27 cellular contexts compared by ENCODE assay signal in genomic region chr11:55732936-55733335, GRCh38. TPM values are rescaled to one million over a fixed set of nuclear protein-coding genes. Genes with fewer than 3 reads are reported as not detected.
DNase-seq lines count a peak whose midpoint lies in the region; ATAC-seq, FAIRE-seq and TF ChIP-seq lines count a peak whose summit lies in the region.
"Had no signal": no experiment of that assay in that cellular context is flagged by ENCODE, and none has a peak within 500 bp of the region (broad histone marks: within the 10 kb centered on the region; RNA-seq: fewer than 3 reads in every experiment).

No MANE protein-coding gene starts in this region.

- no peaks in the 10 kb centered on the region for H3K27me3 ChIP-seq in GM12878 (replicated peaks in 1 of 2; ENCODE audit: control insufficient read depth in 2 of 2, insufficient read depth in 2 of 2, low read length in 1 of 2)
- H3K27me3 ChIP-seq: MG63 had no signal

- H4K20me1 ChIP-seq in GM12878 (ENCODE audit: control insufficient read depth, insufficient read depth) = no peaks in the 10 kb centered on the region

- RAD21 ChIA-PET in GM12878 (lab: Charles Lee; ENCODE audit: unreplicated experiment) = no interaction called here

- TF ChIP-seq POLR2A in GM12878 (IDR thresholded peaks at IDR 0.05; ENCODE audit: low read depth, low read length) = no peak

- SMC1A ChIA-PET in GM12878 (lab: Charles Lee; ENCODE audit: uncharacterized antibody, unreplicated experiment) = interaction anchor here (0.8 kb wide), 1 partner anchor 11 kb away, joined by 3 read pairs; no protein-coding TSS in a partner anchor

- TF ChIP-seq RAD21 in GM12878 (IDR thresholded peaks at IDR 0.05; ENCODE audit: insufficient read depth, low read depth, low read length) = no peak

- no peak for FAIRE-seq in GM12878 (lab: Jason Lieb, UNC)

- no peak overlapping the region for H3K27ac ChIP-seq in GM12878 (ENCODE audit: control insufficient read depth, insufficient read depth)
- H3K27ac ChIP-seq: GM23248, HL-60 had no signal

- no peaks in the 10 kb centered on the region for H3K36me3 Mint-ChIP-seq in activated CD8-positive, alpha-beta T cell treated with anti-CD3 and anti-CD28 coated beads, Interleukin-2, amount 10 ng/mL, durations not matched to agents 7 days and 5 days (ENCODE audit: low read depth)

- in situ Hi-C loops in GM12878 (cut with MboI) = loop anchor here (10.0 kb wide), 1 partner anchor 58 kb away; no protein-coding TSS in a partner anchor

- H3K79me2 ChIP-seq in GM12878 (ENCODE audit: control insufficient read depth, insufficient read depth, low read length) = no peaks in the 10 kb centered on the region

- no peaks in the 10 kb centered on the region for H3K9me3 ChIP-seq in GM12878 (replicated peaks; ENCODE audit: control insufficient read depth, insufficient read depth, low read length)
- H3K9me3 ChIP-seq: MG63, SK-N-SH had no signal

- no peak overlapping the region for H3K9ac ChIP-seq in GM12878 (ENCODE audit: control insufficient read depth, insufficient read depth, low read length)
- H3K9ac ChIP-seq: GM23248, SK-N-SH had no signal

- WGBS in GM12878 (ENCODE audit: insufficient coverage, insufficient replicate concordance, low lambda C conversion rate, missing lambda C conversion rate) = 14% methylated on average over 3 of the region's 3 CpGs

- H3K4me3 ChIP-seq in GM12878 = no peak overlapping the region
- H3K4me3 ChIP-seq: GM23248, HAP-1, MG63 had no signal

- no peaks in the 10 kb centered on the region for H3K4me1 Mint-ChIP-seq in activated CD8-positive, alpha-beta T cell treated with anti-CD3 and anti-CD28 coated beads, Interleukin-2, amount 10 ng/mL, durations not matched to agents 7 days and 5 days (ENCODE audit: low read depth)

- TF ChIP-seq EP300 in GM12878 (IDR thresholded peaks at IDR 0.05; ENCODE audit: borderline replicate concordance in 1 of 2, control insufficient read depth in 1 of 2, low read depth in 2 of 2, low read length in 2 of 2) = no peak

- no TSS peak for BruUV-seq in GM12878 (replicated peaks; lab: Mats Ljungman, UMichigan)

- no peak for DNase-seq in GM12878 (ENCODE audit: low read depth, low spot score)
- DNase-seq in activated CD8-positive, alpha-beta T cell treated with anti-CD3 and anti-CD28 coated beads, Interleukin-2, amount 10 ng/mL, durations not matched to agents 7 days and 5 days = no peak
- DNase-seq: ACHN, C1 segment of cervical spinal cord, DMS79, GM23248, IMR-90, Karpas-422, MG63, NCI-H1105, NCI-H2081 treated with DMSO at 0.1 percent for 48 hours, NCI-H510A treated with DMSO at 0.1 percent for 48 hours, NCI-H774, PC-3, RPMI8226, SHP77 treated with DMSO at 0.1 percent for 48 hours, SK-N-SH, T1000 had no signal

- ATAC-seq in GM18867 (IDR thresholded peaks at IDR 0.05; ENCODE audit: unreplicated experiment) (peak; percentile 78), HG02610 (IDR thresholded peaks at IDR 0.05; ENCODE audit: unreplicated experiment) (peak; percentile 65), HG03432 (IDR thresholded peaks at IDR 0.05; ENCODE audit: unreplicated experiment) (peak; percentile 76), GM12878 (peak; percentile 78), HG03097 (IDR thresholded peaks at IDR 0.05; ENCODE audit: low FRiP score, unreplicated experiment) (no peak), GM18909 (IDR thresholded peaks at IDR 0.05; ENCODE audit: poor library complexity, unreplicated experiment) (no peak)
- ATAC-seq in activated CD8-positive, alpha-beta T cell treated with anti-CD3 and anti-CD28 coated beads, Interleukin-2, amount 10 ng/mL, durations not matched to agents 7 days and 5 days = no peak
- ATAC-seq: PC-3 had no signal

- no peaks in the 10 kb centered on the region for H3K36me3 ChIP-seq in GM12878 (ENCODE audit: control insufficient read depth in 2 of 2, insufficient read depth in 2 of 2, low read length in 1 of 2)
- H3K36me3 ChIP-seq: HAP-1, MG63 had no signal

- intact Hi-C loops in GM12878 (cut with micrococcal nuclease; ENCODE audit: unreplicated experiment) = no loop called here

- H2AFZ ChIP-seq in GM12878 (ENCODE audit: control insufficient read depth, low read depth, low read length) = no peak overlapping the region
- H2AFZ ChIP-seq: GM23248 had no signal

- no peak overlapping the region for H3K4me2 ChIP-seq in GM12878 (ENCODE audit: control insufficient read depth, insufficient read depth)
- H3K4me2 ChIP-seq: SK-N-SH had no signal

- no peaks in the 10 kb centered on the region for H3K4me1 ChIP-seq in GM12878 (ENCODE audit: control insufficient read depth, insufficient read depth, low read length)
- H3K4me1 ChIP-seq: HAP-1 had no signal

- no peak overlapping the region for H3K27ac Mint-ChIP-seq in activated CD8-positive, alpha-beta T cell treated with anti-CD3 and anti-CD28 coated beads, Interleukin-2, amount 10 ng/mL, durations not matched to agents 7 days and 5 days

- POLR2A ChIA-PET in GM12878 (lab: Charles Lee) = no interaction called here
- POLR2A ChIA-PET in activated CD8-positive, alpha-beta T cell treated with anti-CD3 and anti-CD28 coated beads, Interleukin-2, amount 10 ng/mL, durations not matched to agents 7 days and 5 days (lab: Charles Lee) = no interaction called here

- peaks cover 23% of the 10 kb centered on the region for H3K9me3 Mint-ChIP-seq in activated CD8-positive, alpha-beta T cell treated with anti-CD3 and anti-CD28 coated beads, Interleukin-2, amount 10 ng/mL, durations not matched to agents 7 days and 5 days (ENCODE audit: insufficient read depth)

- no peak for TF ChIP-seq CTCF in GM12878 (IDR thresholded peaks at IDR 0.05 in 2 of 3, conservative IDR thresholded peaks at IDR 0.05 in 1 of 3; ENCODE audit: control insufficient read depth in 2 of 3, extremely low read depth in 1 of 3, insufficient read depth in 1 of 3, low read depth in 3 of 3, low read length in 3 of 3)

- H3K27me3 Mint-ChIP-seq in activated CD8-positive, alpha-beta T cell treated with anti-CD3 and anti-CD28 coated beads, Interleukin-2, amount 10 ng/mL, durations not matched to agents 7 days and 5 days (ENCODE audit: low read depth) = no peaks in the 10 kb centered on the region

- CTCF ChIA-PET in GM12878 (lab: Yijun Ruan, JAX) = no interaction called here
- CTCF ChIA-PET in activated CD8-positive, alpha-beta T cell treated with anti-CD3 and anti-CD28 coated beads, Interleukin-2, amount 10 ng/mL, durations not matched to agents 7 days and 5 days (lab: Charles Lee) = no interaction called here

- no peak overlapping the region for H3K4me3 Mint-ChIP-seq in activated CD8-positive, alpha-beta T cell treated with anti-CD3 and anti-CD28 coated beads, Interleukin-2, amount 10 ng/mL, durations not matched to agents 7 days and 5 days

TF ChIP-seq in GM12878, 131 proteins besides CTCF, POLR2A, EP300 and RAD21 (continues in another document):
- TF ChIP-seq PML (IDR thresholded peaks at IDR 0.05; ENCODE audit: low read length) (no peak), SMARCA5 (IDR thresholded peaks at IDR 0.05) (no peak), MLLT1 (IDR thresholded peaks at IDR 0.05) (no peak), SPI1 (IDR thresholded peaks at IDR 0.05; ENCODE audit: borderline replicate concordance, insufficient read depth, low read depth, low read length) (peak; percentile 61; the same call in 1 of the 2 replicates), PAX8 (IDR thresholded peaks at IDR 0.05) (no peak), GATAD2B (conservative IDR thresholded peaks at IDR 0.05; ENCODE audit: low read depth) (no peak), ATF3 (IDR thresholded peaks at IDR 0.05; ENCODE audit: borderline replicate concordance, extremely low read depth, low read depth, low read length) (no peak)

RNA-seq across cellular contexts. Expression of gene OR5D13, which starts 40.3 kb away (rescaled TPM):
- not detected in 2 replicates for total RNA-seq in GM12878 (2013; cell fraction: nucleolus; rRNA removed)
- total RNA-seq in GM12878 (2014; rRNA removed) (not detected in 2 replicates), GM12878 (2014; rRNA removed; fragmentation: Illumina TruSeq; extraction: Trizol) (not detected in 2 replicates), GM12878 (2021) (not detected in 2 replicates)
- polyA plus RNA-seq in GM12878 (2011; ENCODE audit: low read depth) = not detected
- polyA plus RNA-seq in GM12878 (2011; rRNA removed) (not detected in 2 replicates), GM12878 (2014; fragmentation: Illumina TruSeq; extraction: Trizol) (not detected in 2 replicates), GM12878 (2014; fragmentation: Nextera tagmentation; extraction: Ambion mirVana) (not detected), GM12878 (2014; rRNA removed) (not detected in 2 replicates), GM12878 (2016; fragmentation: Nextera tagmentation; extraction: Ambion mirVana) (not detected)
- polyA plus RNA-seq in GM12878 (2011; cell fraction: cytosol; rRNA removed) = not detected in 2 replicates
- not detected in 2 replicates for polyA plus RNA-seq in GM12878 (2011; cell fraction: nucleus; rRNA removed)
- polyA plus RNA-seq in GM12878 (2012) = not detected in 2 replicates
- not detected in 2 replicates for polyA minus RNA-seq in GM12878 (2011; rRNA and poly(A)+ RNA removed)
- polyA minus RNA-seq in GM12878 (2011; cell fraction: cytosol; rRNA and poly(A)+ RNA removed) = not detected in 2 replicates
- polyA minus RNA-seq in GM12878 (2011; cell fraction: nucleus; rRNA and poly(A)+ RNA removed) = not detected in 2 replicates
- total RNA-seq in activated CD8-positive, alpha-beta T cell treated with anti-CD3 and anti-CD28 coated beads, Interleukin-2, amount 10 ng/mL, durations not matched to agents 7 days and 5 days = not detected
- total RNA-seq: GM23248; HT1080; IMR-90; PC-3; T-helper 1 cell treated with Interleukin-12 subunit alpha and Interleukin-12 subunit beta and Interleukin-4 antibody, amounts not matched to agents 30 ng/mL and 1 ng/mL, for 36 hours had no signal
- polyA plus RNA-seq: GM23248, IMR-90, SK-N-SH had no signal

Comparison
In these comparisons a context has a peak if more than half of its experiments do, and no peak if none do; other contexts are left out.
1. ATAC-seq: peak in GM18867 (single experiment), HG02610 (single experiment), HG03432 (single experiment) and GM12878 (single experiment); none in HG03097 (single experiment), GM18909 (single experiment) and activated CD8-positive, alpha-beta T cell treated with anti-CD3 and anti-CD28 coated beads, Interleukin-2, amount 10 ng/mL, durations not matched to agents 7 days and 5 days (single experiment).